In genomic region chr18:73681912-73682311, GRCh38 we compare ENCODE assay signal across 20 cellular contexts.
A peak's percentile ranks its signal among the peaks of the same experiment; 100 is the strongest.
DNase-seq lines count a peak whose midpoint lies in the region; ATAC-seq, FAIRE-seq and TF ChIP-seq lines count a peak whose summit lies in the region.
"Had no signal": no experiment of that assay in that cellular context is flagged by ENCODE, and none has a peak within 500 bp of the region (broad histone marks: within the 10 kb centered on the region; RNA-seq: fewer than 3 reads in every experiment).

No MANE protein-coding gene starts in this region.

- no peak overlapping the region for H3K4me3 Mint-ChIP-seq in stimulated activated naive B cell treated with anti-CD40 and anti-IgM and Interleukin-4, amounts not matched to agents 10 μg/mL and 1 μg/mL and 100 μg/mL, for 72 hours
- H3K4me3 Mint-ChIP-seq: CD14-positive monocyte; CD4-positive, alpha-beta memory T cell had no signal

- H3K9me3 ChIP-seq in DND-41 (ENCODE audit: insufficient read depth, low read length, severe bottlenecking) (no peaks in the 10 kb centered on the region), Panc1 (ENCODE audit: control insufficient read depth, insufficient read depth, low read depth, low read length) (no peaks in the 10 kb centered on the region), heart left ventricle (no peaks in the 10 kb centered on the region), small intestine (ENCODE audit: control insufficient read depth, low read depth) (no peaks in the 10 kb centered on the region)
- H3K9me3 ChIP-seq: A549, BLaER1 had no signal

- H3K36me3 Mint-ChIP-seq in stimulated activated naive B cell treated with anti-CD40 and anti-IgM and Interleukin-4, amounts not matched to agents 10 μg/mL and 1 μg/mL and 100 μg/mL, for 72 hours: no peaks in the 10 kb centered on the region
- H3K36me3 Mint-ChIP-seq: CD14-positive monocyte; CD4-positive, alpha-beta memory T cell had no signal

- no peak overlapping the region for H3K4me2 ChIP-seq in DND-41 (ENCODE audit: insufficient read depth, low read length)
- H3K4me2 ChIP-seq: A549, BLaER1 had no signal

- FAIRE-seq in small intestine (lab: Jason Lieb, UNC): no peak
- FAIRE-seq: A549, K562 had no signal

- DNase-seq in DND-41 (no peak), Panc1 (ENCODE audit: low read depth, low spot score) (no peak), kidney tubule cell (ENCODE audit: low spot score) (peak; percentile 63), heart left ventricle (no peak), small intestine (no peak)
- DNase-seq in stimulated activated naive B cell treated with anti-CD40 and anti-IgM and Interleukin-4, amounts not matched to agents 10 μg/mL and 1 μg/mL and 100 μg/mL, for 72 hours: no peak
- DNase-seq: CD4-positive, alpha-beta memory T cell; DMS153; DMS79; GF-D8; GOT3; H7 had no signal

- ATAC-seq in DND-41 (ENCODE audit: insufficient read depth, low read depth): no peak
- 0 out of 2 replicates have a peak, but pooled peaks have one; percentile 38 for ATAC-seq in Panc1
- ATAC-seq in stimulated activated naive B cell treated with anti-CD40 and anti-IgM and Interleukin-4, amounts not matched to agents 10 μg/mL and 1 μg/mL and 100 μg/mL, for 72 hours (replicated peaks): peak; percentile 48 to 53
- ATAC-seq in heart left ventricle: no peak
- no peak for ATAC-seq in HG03108 (IDR thresholded peaks at IDR 0.05; ENCODE audit: unreplicated experiment)
- ATAC-seq: A549, HCT116, K562 had no signal

- H3K27me3 ChIP-seq in DND-41 (ENCODE audit: insufficient read depth, low read length, poor library complexity) (no peaks in the 10 kb centered on the region), Panc1 (ENCODE audit: control insufficient read depth, insufficient read depth, low read length) (no peaks in the 10 kb centered on the region), heart left ventricle (no peaks in the 10 kb centered on the region), small intestine (ENCODE audit: control insufficient read depth in 2 of 2, insufficient read depth in 2 of 2, low read length in 2 of 2) (no peaks in the 10 kb centered on the region)
- H3K27me3 ChIP-seq: BLaER1 had no signal

- no peak for TF ChIP-seq POLR2A in heart left ventricle (IDR thresholded peaks at IDR 0.05)

- no peak overlapping the region for H3K9ac ChIP-seq in DND-41 (ENCODE audit: low read depth, low read length)
- H3K9ac ChIP-seq: BLaER1 had no signal

- H3K4me1 ChIP-seq in DND-41 (ENCODE audit: insufficient read depth, low read length) (peaks cover 35% of the 10 kb centered on the region), Panc1 (ENCODE audit: control insufficient read depth, insufficient read depth, low read length) (no peaks in the 10 kb centered on the region), heart left ventricle (no peaks in the 10 kb centered on the region), small intestine (ENCODE audit: control insufficient read depth in 2 of 2, insufficient read depth in 1 of 2, low read depth in 1 of 2, low read length in 1 of 2) (no peaks in the 10 kb centered on the region)
- H3K4me1 ChIP-seq: A549 had no signal

- no peak overlapping the region for H3K27ac Mint-ChIP-seq in stimulated activated naive B cell treated with anti-CD40 and anti-IgM and Interleukin-4, amounts not matched to agents 10 μg/mL and 1 μg/mL and 100 μg/mL, for 72 hours
- H3K27ac Mint-ChIP-seq: CD14-positive monocyte; CD4-positive, alpha-beta memory T cell had no signal

- no peaks in the 10 kb centered on the region for H3K27me3 Mint-ChIP-seq in stimulated activated naive B cell treated with anti-CD40 and anti-IgM and Interleukin-4, amounts not matched to agents 10 μg/mL and 1 μg/mL and 100 μg/mL, for 72 hours
- H3K27me3 Mint-ChIP-seq: CD4-positive, alpha-beta memory T cell had no signal

- peak overlapping the region; percentile 70 for H3K27ac ChIP-seq in DND-41 (ENCODE audit: low read length)
- H3K27ac ChIP-seq in Panc1 (ENCODE audit: low read length): no peak overlapping the region
- H3K27ac ChIP-seq in heart left ventricle: no peak overlapping the region
- H3K27ac ChIP-seq in small intestine (ENCODE audit: low read depth in 1 of 2, low read length in 1 of 2): no peak overlapping the region
- H3K27ac ChIP-seq: 22Rv1, A549, BLaER1, HL-60 had no signal

- no peaks in the 10 kb centered on the region for H3K79me2 ChIP-seq in DND-41 (ENCODE audit: insufficient read depth, low read length)

- no peaks in the 10 kb centered on the region for H4K20me1 ChIP-seq in DND-41 (ENCODE audit: insufficient read depth, low read length)
- H4K20me1 ChIP-seq: BLaER1 had no signal

- TF ChIP-seq CTCF in DND-41 (IDR thresholded peaks at IDR 0.05; ENCODE audit: borderline replicate concordance, extremely low read depth, low read length, poor library complexity, severe bottlenecking) (no peak), Panc1 (IDR thresholded peaks at IDR 0.05) (no peak), heart left ventricle (IDR thresholded peaks at IDR 0.05) (no peak)

- no peaks in the 10 kb centered on the region for H3K9me3 Mint-ChIP-seq in stimulated activated naive B cell treated with anti-CD40 and anti-IgM and Interleukin-4, amounts not matched to agents 10 μg/mL and 1 μg/mL and 100 μg/mL, for 72 hours

- peaks cover 0 to 9% of the 10 kb centered on the region in 2 donors for H3K4me1 Mint-ChIP-seq in stimulated activated naive B cell treated with anti-CD40 and anti-IgM and Interleukin-4, amounts not matched to agents 10 μg/mL and 1 μg/mL and 100 μg/mL, for 72 hours
- H3K4me1 Mint-ChIP-seq: CD14-positive monocyte; CD4-positive, alpha-beta memory T cell had no signal

- CTCF ChIA-PET in Panc1 (lab: Charles Lee): no interaction called here

- BruUV-seq in Panc1 (replicated peaks; lab: Mats Ljungman, UMichigan): no TSS peak

- H3K36me3 ChIP-seq in DND-41 (ENCODE audit: insufficient read depth, low read length) (no peaks in the 10 kb centered on the region), Panc1 (ENCODE audit: control insufficient read depth, insufficient read depth, low read length) (no peaks in the 10 kb centered on the region), heart left ventricle (no peaks in the 10 kb centered on the region), small intestine (ENCODE audit: control insufficient read depth in 2 of 2, insufficient read depth in 2 of 2, low read length in 2 of 2) (no peaks in the 10 kb centered on the region)
- H3K36me3 ChIP-seq: BLaER1 had no signal

- no peak overlapping the region for H3K4me3 ChIP-seq in DND-41 (ENCODE audit: low read depth in 1 of 2, low read length in 2 of 2)
- no peak overlapping the region for H3K4me3 ChIP-seq in Panc1 (ENCODE audit: low read depth in 2 of 2, low read length in 2 of 2)
- H3K4me3 ChIP-seq in heart left ventricle: no peak overlapping the region
- no peak overlapping the region for H3K4me3 ChIP-seq in small intestine (ENCODE audit: low read depth in 1 of 2, low read length in 2 of 2)
- H3K4me3 ChIP-seq: A549, BLaER1, K562 had no signal

- POLR2A ChIA-PET in Panc1 (lab: Charles Lee): no interaction called here

- in situ Hi-C loops in Panc1 (cut with HindIII; ENCODE audit: low pct_unique_long_range_greater_than_20kb, low sequenced_read_pairs): no loop called here

- 74 to 84% (median 80%) methylated on average over 2 to 3 of the region's 3 CpGs for WGBS in heart left ventricle, 4 donors
- 69 to 77% (median 71%) methylated on average over 3 of the region's 3 CpGs for WGBS in small intestine, 3 donors

- intact Hi-C loops in Panc1 (cut with micrococcal nuclease; ENCODE audit: unreplicated experiment): no loop called here
- intact Hi-C loops in heart left ventricle (cut with DNase I): no loop called here

- H2AFZ ChIP-seq in DND-41 (ENCODE audit: low read depth, low read length): peak overlapping the region; percentile 46; the same call in 1 of the 2 replicates

Comparison
In these comparisons a context has a peak if more than half of its experiments do, and no peak if none do; other contexts are left out.
1. ATAC-seq: peak in Panc1 (single experiment) and stimulated activated naive B cell treated with anti-CD40 and anti-IgM and Interleukin-4, amounts not matched to agents 10 μg/mL and 1 μg/mL and 100 μg/mL, for 72 hours (2 of 2); none in DND-41 (single experiment), heart left ventricle (0 of 4) and HG03108 (single experiment).